ENCODE assay signal across 8 cellular contexts in the genomic region with DNA sequence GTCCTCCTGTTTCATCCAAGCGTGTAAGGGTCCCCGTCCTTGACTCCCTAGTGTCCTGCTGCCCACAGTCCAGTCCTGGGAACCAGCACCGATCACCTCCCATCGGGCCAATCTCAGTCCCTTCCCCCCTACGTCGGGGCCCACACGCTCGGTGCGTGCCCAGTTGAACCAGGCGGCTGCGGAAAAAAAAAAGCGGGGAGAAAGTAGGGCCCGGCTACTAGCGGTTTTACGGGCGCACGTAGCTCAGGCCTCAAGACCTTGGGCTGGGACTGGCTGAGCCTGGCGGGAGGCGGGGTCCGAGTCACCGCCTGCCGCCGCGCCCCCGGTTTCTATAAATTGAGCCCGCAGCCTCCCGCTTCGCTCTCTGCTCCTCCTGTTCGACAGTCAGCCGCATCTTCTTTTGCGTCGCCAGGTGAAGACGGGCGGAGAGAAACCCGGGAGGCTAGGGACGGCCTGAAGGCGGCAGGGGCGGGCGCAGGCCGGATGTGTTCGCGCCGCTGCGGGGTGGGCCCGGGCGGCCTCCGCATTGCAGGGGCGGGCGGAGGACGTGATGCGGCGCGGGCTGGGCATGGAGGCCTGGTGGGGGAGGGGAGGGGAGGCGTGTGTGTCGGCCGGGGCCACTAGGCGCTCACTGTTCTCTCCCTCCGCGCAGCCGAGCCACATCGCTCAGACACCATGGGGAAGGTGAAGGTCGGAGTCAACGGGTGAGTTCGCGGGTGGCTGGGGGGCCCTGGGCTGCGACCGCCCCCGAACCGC. TPM values are rescaled to one million over a fixed set of nuclear protein-coding genes. Genes with fewer than 3 reads are reported as not detected.
A peak's percentile ranks its signal among the peaks of the same experiment; 100 is the strongest.
DNase-seq lines count a peak whose midpoint lies in the region; ATAC-seq and TF ChIP-seq lines count a peak whose summit lies in the region.

TSS of gene GAPDH (plus strand) at position 360 of the 756 bp plus-strand sequence. CDS start at position 676, 316 bp downstream.

- H3K4me1 ChIP-seq in GM23338 (ENCODE audit: insufficient read depth): peaks cover 34% of the 10 kb centered on the region

- peak within 1 kb of the TSS; percentile 93 for H3K4me3 Mint-ChIP-seq in GM23338
- peak within 1 kb of the TSS; percentile 87 to 97 (median 92) for H3K4me3 Mint-ChIP-seq in naive thymus-derived CD8-positive, alpha-beta T cell

- H3K27ac ChIP-seq in GM23338 (ENCODE audit: low read depth): peak within 1 kb of the TSS; percentile 98

- H3K9me2 ChIP-seq in GM23338 (ENCODE audit: insufficient read depth): no peaks in the 10 kb centered on the region

- peak within 1 kb of the TSS; percentile 96 for H3K4me3 ChIP-seq in GM23338

- peak within 1 kb of the TSS; percentile 96 for H3K4me2 ChIP-seq in GM23338

- no peaks in the 10 kb centered on the region for H3K27me3 ChIP-seq in GM23338 (ENCODE audit: insufficient read depth)

- peaks cover 20% of the 10 kb centered on the region; the same call in 2 of the 3 replicates for H3K9me3 Mint-ChIP-seq in GM23338
- peaks cover 0 to 2% (median 0%) of the 10 kb centered on the region in 9 donors for H3K9me3 Mint-ChIP-seq in naive thymus-derived CD8-positive, alpha-beta T cell

- peaks cover 16% of the 10 kb centered on the region for H4K20me1 ChIP-seq in GM23338 (replicated peaks; ENCODE audit: insufficient read depth)

- H3F3A ChIP-seq in GM23338 (replicated peaks; ENCODE audit: low read depth): peaks cover 75% of the 10 kb centered on the region

- H3K4me1 Mint-ChIP-seq in GM23338: peaks cover 38% of the 10 kb centered on the region
- peaks cover 18 to 53% (median 51%) of the 10 kb centered on the region in 4 donors for H3K4me1 Mint-ChIP-seq in naive thymus-derived CD8-positive, alpha-beta T cell

- H3K36me3 Mint-ChIP-seq in GM23338 (ENCODE audit: low read depth): peaks cover 84% of the 10 kb centered on the region
- H3K36me3 Mint-ChIP-seq in naive thymus-derived CD8-positive, alpha-beta T cell: peaks cover 0 to 46% (median 12%) of the 10 kb centered on the region in 3 donors

- POLR2A ChIA-PET in naive thymus-derived CD8-positive, alpha-beta T cell (lab: Charles Lee): interaction anchor here (0.6 to 7.9 kb wide), 32 partner anchors 15 to 455 kb away, joined by 3 to 100 read pairs (median 5); partner anchors contain the start of genes CD27, COPS7A, MLF2 and MRPL51

- peaks cover 35% of the 10 kb centered on the region for H3K79me2 ChIP-seq in GM23338 (replicated peaks; ENCODE audit: insufficient read depth)

- ATAC-seq in GM23338: peak; percentile 55
- peak; percentile 58 to 68 for ATAC-seq in naive thymus-derived CD8-positive, alpha-beta T cell

- peaks cover 63% of the 10 kb centered on the region for H3K27me3 Mint-ChIP-seq in GM23338 (ENCODE audit: insufficient read depth, low read depth, poor library complexity)
- no peaks in the 10 kb centered on the region for H3K27me3 Mint-ChIP-seq in naive thymus-derived CD8-positive, alpha-beta T cell

- H3K27ac Mint-ChIP-seq in GM23338: peak within 1 kb of the TSS; percentile 100
- H3K27ac Mint-ChIP-seq in naive thymus-derived CD8-positive, alpha-beta T cell: peak within 1 kb of the TSS; percentile 94 to 99 (median 98)

- peaks cover 45% of the 10 kb centered on the region for H3K36me3 ChIP-seq in GM23338 (ENCODE audit: insufficient read depth)

- 0 out of 2 replicates have a peak within 1 kb of the TSS, but pooled peaks have one; percentile 23 for H2AFZ ChIP-seq in GM23338

- DNase-seq in Daoy (ENCODE audit: low read depth): peak; percentile 98
- DNase-seq in GM23338 (ENCODE audit: low spot score): peak; percentile 98
- DNase-seq in LHCN-M2 (ENCODE audit: low read depth): peak; percentile 98
- DNase-seq in RPMI8226: peak; percentile 98
- DNase-seq in activated T-helper 1 cell treated with anti-CD3 and anti-CD28 coated beads, Interleukin-2, amount 50 U/mL, for 16 hours (ENCODE audit: low read depth in 1 of 2, low spot score in 1 of 2): peak; percentile 70 to 79
- peak; percentile 98 for DNase-seq in fibroblast of gingiva (ENCODE audit: low read depth)
- peak; percentile 69 to 91 (median 80) for DNase-seq in naive thymus-derived CD8-positive, alpha-beta T cell
- peak; percentile 91 for DNase-seq in stimulated activated naive CD4-positive, alpha-beta T cell treated with Interleukin-2 at 50 U/mL for 16 hours (lab: John Stamatoyannopoulos, UW)

- TF ChIP-seq CTCF in GM23338 (conservative IDR thresholded peaks at IDR 0.05; ENCODE audit: low read depth in 2 of 2): no peak

TF ChIP-seq in GM23338, 12 proteins besides CTCF, POLR2A, EP300 and RAD21 (continues in another document):
- TF ChIP-seq ZNF331 (CRISPR knock-in tag; IDR thresholded peaks at IDR 0.05; ENCODE audit: low read depth) (no peak), STAT1 (IDR thresholded peaks at IDR 0.05; ENCODE audit: unreplicated experiment) (no peak), EZH2phosphoT487 (IDR thresholded peaks at IDR 0.05; ENCODE audit: unreplicated experiment) (no peak), REST (IDR thresholded peaks at IDR 0.05; ENCODE audit: unreplicated experiment) (peak; percentile 17), ETS1 (IDR thresholded peaks at IDR 0.05) (0 out of 2 replicates have a peak, but pooled peaks have one; percentile 22)

RNA-seq across cellular contexts. Expression of gene GAPDH, which starts in this region (rescaled TPM):
- 5,302 and 5,697 TPM in 2 replicates for total RNA-seq in Daoy (2014; rRNA removed; shearing (Covaris generic))
- 5,269 and 5,853 TPM in 2 replicates for total RNA-seq in GM23338 (2014; rRNA removed; shearing (Covaris generic))
- 6,140 and 6,219 TPM in 2 replicates for polyA plus RNA-seq in GM23338 (2016; fragmentation: Nextera tagmentation; extraction: Ambion mirVana)
- 10,802 and 11,796 TPM in 2 replicates for total RNA-seq in LHCN-M2 (2014; rRNA removed)
- polyA plus RNA-seq in LHCN-M2 (2012): 16,196 TPM
- 100 to 1,000 TPM; 355 to 363 TPM for total RNA-seq in naive thymus-derived CD8-positive, alpha-beta T cell
- 1,000 to 10,000 TPM; 1,014 to 1,110 (median 1,062) TPM for polyA plus RNA-seq in naive thymus-derived CD8-positive, alpha-beta T cell

Comparison
In these comparisons a context has a peak if more than half of its experiments do, and no peak if none do; other contexts are left out.
1. Peak in every context shown above with its lines: DNase-seq, ATAC-seq, H3K4me3 ChIP-seq and H3K27ac ChIP-seq.
2. RNA of gene GAPDH (total RNA-seq): 10,802 to 11,796 TPM in LHCN-M2, 5,269 to 5,853 TPM in GM23338 and 5,302 to 5,697 TPM in Daoy; 355 to 363 TPM in naive thymus-derived CD8-positive, alpha-beta T cell; every median in the first group is over 10 times any median in the second.